ENCODE assay signal across 15 cellular contexts in the genomic region with DNA sequence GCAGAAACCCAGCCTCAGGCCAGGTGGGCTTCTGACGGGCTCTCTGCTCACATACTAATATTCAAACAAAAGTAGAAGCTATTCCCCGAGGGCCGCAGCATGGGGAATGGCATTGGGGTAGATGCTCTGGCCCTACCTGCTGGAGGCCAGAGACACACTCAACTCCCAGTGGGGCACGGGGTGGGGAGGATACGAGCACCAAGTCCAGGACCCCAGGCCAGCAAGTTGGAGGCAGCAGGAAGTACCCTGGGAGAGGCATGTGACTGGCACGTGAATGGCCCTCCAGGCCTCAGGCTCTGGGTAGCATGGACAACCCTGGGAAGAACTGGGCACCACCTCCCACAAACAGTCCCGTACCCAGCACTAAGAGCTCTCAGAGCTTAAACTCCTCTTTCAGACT. TPM values are rescaled to one million over a fixed set of nuclear protein-coding genes. Genes with fewer than 3 reads are reported as not detected.
DNase-seq lines count a peak whose midpoint lies in the region; ATAC-seq and TF ChIP-seq lines count a peak whose summit lies in the region.
"Had no signal": no experiment of that assay in that cellular context is flagged by ENCODE, and none has a peak within 500 bp of the region (broad histone marks: within the 10 kb centered on the region; RNA-seq: fewer than 3 reads in every experiment).

No MANE protein-coding gene starts in this region.

- TF ChIP-seq CTCF in brain (conservative IDR thresholded peaks at IDR 0.05) (no peak), psoas muscle (IDR thresholded peaks at IDR 0.05) (no peak)

- H3K4me3 ChIP-seq in psoas muscle, result no peak overlapping the region
- H3K4me3 ChIP-seq: stomach had no signal

- intact Hi-C loops in psoas muscle (cut with DNase I), result loop anchor here (2.0 to 5.0 kb wide), 2 partner anchors 36 to 61 kb away; no protein-coding TSS in a partner anchor

- WGBS in psoas muscle, 3 donors, result 46 to 69% (median 54%) methylated on average over 7 of the region's 7 CpGs

- peaks cover 68% of the 10 kb centered on the region for H3K4me1 Mint-ChIP-seq in activated CD4-positive, alpha-beta T cell treated with anti-CD3 and anti-CD28 coated beads, Interleukin-2, amount 10 ng/mL, durations not matched to agents 7 days and 5 days
- H3K4me1 Mint-ChIP-seq in IgD-negative memory B cell, result peaks cover 26 to 31% (median 27%) of the 10 kb centered on the region in 3 donors
- H3K4me1 Mint-ChIP-seq in brain, result peaks cover 64% of the 10 kb centered on the region

- no peaks in the 10 kb centered on the region for H3K9me3 Mint-ChIP-seq in activated CD4-positive, alpha-beta T cell treated with anti-CD3 and anti-CD28 coated beads, Interleukin-2, amount 10 ng/mL, durations not matched to agents 7 days and 5 days
- H3K9me3 Mint-ChIP-seq in IgD-negative memory B cell (no peaks in the 10 kb centered on the region), brain (no peaks in the 10 kb centered on the region)
- H3K9me3 Mint-ChIP-seq: activated CD4-positive, alpha-beta memory T cell treated with anti-CD3 and anti-CD28 coated beads, Interleukin-2, amount 10 ng/mL, durations not matched to agents 7 days and 5 days; CD14-positive monocyte had no signal

- POLR2A ChIA-PET in activated CD4-positive, alpha-beta T cell treated with anti-CD3 and anti-CD28 coated beads, Interleukin-2, amount 10 ng/mL, durations not matched to agents 7 days and 5 days (lab: Charles Lee), result interaction anchor here (1.0 kb wide), 1 partner anchor 24 kb away, joined by 4 read pairs; no protein-coding TSS in a partner anchor

- ATAC-seq in psoas muscle (no peak), HG02798 (IDR thresholded peaks at IDR 0.05; ENCODE audit: poor library complexity, unreplicated experiment) (no peak)
- ATAC-seq: HCT116 had no signal

- peak overlapping the region; percentile 82 for H3K27ac ChIP-seq in psoas muscle

- no peaks in the 10 kb centered on the region for H3K36me3 ChIP-seq in psoas muscle (ENCODE audit: insufficient read depth in 1 of 2, low read depth in 1 of 2)
- H3K36me3 ChIP-seq: stomach had no signal

- no peak for DNase-seq in activated CD4-positive, alpha-beta T cell treated with anti-CD3 and anti-CD28 coated beads, Interleukin-2, amount 10 ng/mL, durations not matched to agents 7 days and 5 days
- no peak for DNase-seq in activated CD4-positive, alpha-beta T cell treated with anti-CD3 and anti-CD28 coated beads for 4 hours
- no peak for DNase-seq in psoas muscle
- DNase-seq in medulla oblongata (ENCODE audit: extremely low spot score), result no peak
- DNase-seq in NCI-H82 treated with DMSO at 0.1 percent for 48 hours (lab: John Stamatoyannopoulos, UW; ENCODE audit: unreplicated experiment), result no peak
- DNase-seq: activated CD4-positive, alpha-beta memory T cell treated with anti-CD3 and anti-CD28 coated beads, Interleukin-2, amount 10 ng/mL, durations not matched to agents 7 days and 5 days; activated gamma-delta T cell; DMS79 treated with DMSO at 0.1 percent for 48 hours; NCI-H82; stomach had no signal

- H3K4me1 ChIP-seq in psoas muscle, result peaks cover 69% of the 10 kb centered on the region

- H3K9me3 ChIP-seq in psoas muscle, result no peaks in the 10 kb centered on the region
- H3K9me3 ChIP-seq: stomach had no signal

- no peak overlapping the region for H3K4me3 Mint-ChIP-seq in activated CD4-positive, alpha-beta T cell treated with anti-CD3 and anti-CD28 coated beads, Interleukin-2, amount 10 ng/mL, durations not matched to agents 7 days and 5 days
- H3K4me3 Mint-ChIP-seq in IgD-negative memory B cell, result peak overlapping the region in 3 of 4 donors; percentile 68 to 76 (median 75)
- peak overlapping the region in 4 of 5 experiments; percentile 9 to 36 (median 18) for H3K4me3 Mint-ChIP-seq in brain
- H3K4me3 Mint-ChIP-seq: activated CD4-positive, alpha-beta memory T cell treated with anti-CD3 and anti-CD28 coated beads, Interleukin-2, amount 10 ng/mL, durations not matched to agents 7 days and 5 days had no signal

- peak overlapping the region; percentile 89 for H3K27ac Mint-ChIP-seq in activated CD4-positive, alpha-beta T cell treated with anti-CD3 and anti-CD28 coated beads, Interleukin-2, amount 10 ng/mL, durations not matched to agents 7 days and 5 days
- peak overlapping the region; percentile 10 to 71 (median 16) for H3K27ac Mint-ChIP-seq in IgD-negative memory B cell
- peak overlapping the region in 3 of 5 experiments; percentile 1 to 67 (median 9) for H3K27ac Mint-ChIP-seq in brain
- H3K27ac Mint-ChIP-seq: CD14-positive monocyte had no signal

- H3K27me3 Mint-ChIP-seq in activated CD4-positive, alpha-beta T cell treated with anti-CD3 and anti-CD28 coated beads, Interleukin-2, amount 10 ng/mL, durations not matched to agents 7 days and 5 days, result no peaks in the 10 kb centered on the region
- H3K27me3 Mint-ChIP-seq in IgD-negative memory B cell (no peaks in the 10 kb centered on the region), brain (peaks cover 3% of the 10 kb centered on the region)
- H3K27me3 Mint-ChIP-seq: activated CD4-positive, alpha-beta memory T cell treated with anti-CD3 and anti-CD28 coated beads, Interleukin-2, amount 10 ng/mL, durations not matched to agents 7 days and 5 days had no signal

- H3K36me3 Mint-ChIP-seq in activated CD4-positive, alpha-beta T cell treated with anti-CD3 and anti-CD28 coated beads, Interleukin-2, amount 10 ng/mL, durations not matched to agents 7 days and 5 days (ENCODE audit: low read depth), result peaks cover 6% of the 10 kb centered on the region
- H3K36me3 Mint-ChIP-seq in IgD-negative memory B cell (no peaks in the 10 kb centered on the region), brain (no peaks in the 10 kb centered on the region)

- CTCF ChIA-PET in activated CD4-positive, alpha-beta T cell treated with anti-CD3 and anti-CD28 coated beads, Interleukin-2, amount 10 ng/mL, durations not matched to agents 7 days and 5 days (lab: Charles Lee), result interaction anchor here (1.2 to 2.0 kb wide), 3 partner anchors 14 to 223 kb away, joined by 3 to 7 read pairs (median 4); no protein-coding TSS in a partner anchor

- no peaks in the 10 kb centered on the region for H3K27me3 ChIP-seq in psoas muscle (ENCODE audit: insufficient read depth in 3 of 3, low read length in 2 of 3)
- H3K27me3 ChIP-seq: stomach had no signal

RNA-seq across cellular contexts. Expression of gene DNMT3A, which starts 3.8 kb away (rescaled TPM):
- total RNA-seq in activated CD4-positive, alpha-beta T cell treated with anti-CD3 and anti-CD28 coated beads, Interleukin-2, amount 10 ng/mL, durations not matched to agents 7 days and 5 days, result 10 to 100 TPM; 55.9 to 62.3 TPM
- polyA plus RNA-seq in IgD-negative memory B cell, result 4.9 TPM
- polyA plus RNA-seq in brain (ENCODE audit: insufficient read depth, low read depth, low replicate concordance), result 27.7 TPM
- 10 to 100 TPM; 20.6 to 26.2 (median 21.7) TPM for total RNA-seq in psoas muscle
- polyA plus RNA-seq in psoas muscle, result 1 to 10 TPM; 7.1 to 9.9 (median 8.4) TPM

Comparison
In these comparisons a context has a peak if more than half of its experiments do, and no peak if none do; other contexts are left out.
1. H3K27ac Mint-ChIP-seq: peak in every context shown above with its lines; median percentile 89 in activated CD4-positive, alpha-beta T cell treated with anti-CD3 and anti-CD28 coated beads, Interleukin-2, amount 10 ng/mL, durations not matched to agents 7 days and 5 days; 16 in IgD-negative memory B cell; 9 in brain.